Comparison of ENCODE assay signal across 15 cellular contexts in genomic region chr2:237736783-237737182, GRCh38.
DNase-seq lines count a peak whose midpoint lies in the region; ATAC-seq and TF ChIP-seq lines count a peak whose summit lies in the region.
"Had no signal": no experiment of that assay in that cellular context is flagged by ENCODE, and none has a peak within 500 bp of the region (broad histone marks: within the 10 kb centered on the region; RNA-seq: fewer than 3 reads in every experiment).

No MANE protein-coding gene starts in this region.

- peak overlapping the region; percentile 30 for H4K8ac ChIP-seq in mesenchymal stem cell (ENCODE audit: low read length)

- no peaks in the 10 kb centered on the region for H3K9me3 Mint-ChIP-seq in CD8-positive, alpha-beta memory T cell
- no peaks in the 10 kb centered on the region for H3K9me3 Mint-ChIP-seq in WTC11
- H3K9me3 Mint-ChIP-seq: activated naive CD8-positive, alpha-beta T cell treated with anti-CD3 and anti-CD28 coated beads, Interleukin-2, amount 10 ng/mL, durations not matched to agents 7 days and 5 days; central memory CD8-positive, alpha-beta T cell had no signal

- no peak overlapping the region for H3K4me2 ChIP-seq in mesenchymal stem cell (ENCODE audit: low read length, poor library complexity, severe bottlenecking)

- H3K27me3 ChIP-seq in CD8-positive, alpha-beta memory T cell (ENCODE audit: insufficient read depth, low read length, poor library complexity, severe bottlenecking) = no peaks in the 10 kb centered on the region
- H3K27me3 ChIP-seq in mesenchymal stem cell (ENCODE audit: control insufficient read depth in 1 of 2, insufficient read depth in 1 of 2, low read length in 2 of 2) = no peaks in the 10 kb centered on the region
- no peaks in the 10 kb centered on the region for H3K27me3 ChIP-seq in gastrocnemius medialis
- H3K27me3 ChIP-seq in brain microvascular endothelial cell (replicated peaks) = no peaks in the 10 kb centered on the region

- POLR2A ChIA-PET in CD8-positive, alpha-beta memory T cell (lab: Charles Lee) = no interaction called here
- POLR2A ChIA-PET in WTC11 (lab: Charles Lee) = no interaction called here

- H3K36me3 ChIP-seq in CD8-positive, alpha-beta memory T cell (ENCODE audit: insufficient read depth, low read length) = peaks cover 28% of the 10 kb centered on the region
- H3K36me3 ChIP-seq in mesenchymal stem cell (ENCODE audit: control insufficient read depth in 1 of 2, insufficient read depth in 2 of 2, low read depth in 1 of 2, low read length in 2 of 2) (peaks cover 31 to 43% of the 10 kb centered on the region in 2 experiments), gastrocnemius medialis (peaks cover 0 to 9% of the 10 kb centered on the region in 2 donors), brain microvascular endothelial cell (replicated peaks) (peaks cover 6% of the 10 kb centered on the region)

- H2AFZ ChIP-seq in mesenchymal stem cell (ENCODE audit: low read depth, low read length) = no peak overlapping the region

- no peak for TF ChIP-seq POLR2A in gastrocnemius medialis (IDR thresholded peaks at IDR 0.05)

- H2BK15ac ChIP-seq in mesenchymal stem cell (ENCODE audit: low read depth, poor library complexity, severe bottlenecking) = no peak overlapping the region

- no peak overlapping the region for H3K9ac ChIP-seq in mesenchymal stem cell (ENCODE audit: low read length)

- H2BK12ac ChIP-seq in mesenchymal stem cell (ENCODE audit: low read length in 2 of 2) = no peak overlapping the region

- no peak for DNase-seq in CD8-positive, alpha-beta memory T cell
- DNase-seq in WTC11 (ENCODE audit: low spot score) = no peak
- no peak for DNase-seq in mesenchymal stem cell
- DNase-seq in gastrocnemius medialis = no peak
- DNase-seq in DMS53 (lab: John Stamatoyannopoulos, UW) = no peak
- no peak for DNase-seq in brain microvascular endothelial cell
- DNase-seq in foreskin melanocyte = no peak
- no peak for DNase-seq in NCI-H345 treated with DMSO at 0.1 percent for 48 hours (lab: John Stamatoyannopoulos, UW; ENCODE audit: unreplicated experiment)
- DNase-seq: activated naive CD8-positive, alpha-beta T cell treated with anti-CD3 and anti-CD28 coated beads, Interleukin-2, amount 10 ng/mL, durations not matched to agents 7 days and 5 days; GOT3; NCI-H2081 treated with DMSO at 0.1 percent for 48 hours; NCI-H69; PC-3 had no signal

- peaks cover 47% of the 10 kb centered on the region for H3K79me1 ChIP-seq in mesenchymal stem cell (replicated peaks; ENCODE audit: low read length, poor library complexity, severe bottlenecking)

- intact Hi-C loops in gastrocnemius medialis (cut with DNase I; ENCODE audit: low total_unique reads) = no loop called here

- no peak overlapping the region for H3K4me3 Mint-ChIP-seq in CD8-positive, alpha-beta memory T cell
- H3K4me3 Mint-ChIP-seq in WTC11 = no peak overlapping the region
- H3K4me3 Mint-ChIP-seq: activated naive CD8-positive, alpha-beta T cell treated with anti-CD3 and anti-CD28 coated beads, Interleukin-2, amount 10 ng/mL, durations not matched to agents 7 days and 5 days; B cell; central memory CD8-positive, alpha-beta T cell had no signal

- TF ChIP-seq CTCF in WTC11 (IDR thresholded peaks at IDR 0.05) (no peak), gastrocnemius medialis (IDR thresholded peaks at IDR 0.05 in 4 of 5, conservative IDR thresholded peaks at IDR 0.05 in 1 of 5) (no peak), brain microvascular endothelial cell (IDR thresholded peaks at IDR 0.05; ENCODE audit: low read depth, low read length, missing control alignments) (no peak)

- H3K23ac ChIP-seq in mesenchymal stem cell (ENCODE audit: low read length in 2 of 2) = no peak overlapping the region

- H3K27ac Mint-ChIP-seq in CD8-positive, alpha-beta memory T cell = peak overlapping the region; percentile 12 to 80 (median 33)
- peak overlapping the region; percentile 73; the same call in 1 of the 2 replicates for H3K27ac Mint-ChIP-seq in WTC11
- H3K27ac Mint-ChIP-seq: activated naive CD8-positive, alpha-beta T cell treated with anti-CD3 and anti-CD28 coated beads, Interleukin-2, amount 10 ng/mL, durations not matched to agents 7 days and 5 days; B cell had no signal

- H3K4me1 Mint-ChIP-seq in CD8-positive, alpha-beta memory T cell = peaks cover 46 to 86% (median 76%) of the 10 kb centered on the region in 3 donors
- H3K4me1 Mint-ChIP-seq in WTC11 = peaks cover 69% of the 10 kb centered on the region

- no peaks in the 10 kb centered on the region for H3K9me3 ChIP-seq in CD8-positive, alpha-beta memory T cell (ENCODE audit: low read length)
- H3K9me3 ChIP-seq in mesenchymal stem cell (ENCODE audit: control insufficient read depth, low read length) = no peaks in the 10 kb centered on the region
- no peaks in the 10 kb centered on the region for H3K9me3 ChIP-seq in gastrocnemius medialis

- H3K27ac ChIP-seq in CD8-positive, alpha-beta memory T cell (ENCODE audit: low read depth, low read length) = no peak overlapping the region
- H3K27ac ChIP-seq in mesenchymal stem cell (ENCODE audit: low read length, poor library complexity, severe bottlenecking) = no peak overlapping the region
- H3K27ac ChIP-seq in gastrocnemius medialis = peak overlapping the region; percentile 71 to 89 (median 84)
- no peak overlapping the region for H3K27ac ChIP-seq in brain microvascular endothelial cell

- ATAC-seq in WTC11 (no peak), gastrocnemius medialis (no peak)
- ATAC-seq: PC-3 had no signal

- WGBS in mesenchymal stem cell = 69% methylated on average over 13 of the region's 13 CpGs

- peaks cover 0 to 71% (median 7%) of the 10 kb centered on the region in 3 donors for H3K36me3 Mint-ChIP-seq in CD8-positive, alpha-beta memory T cell
- peaks cover 15% of the 10 kb centered on the region for H3K36me3 Mint-ChIP-seq in WTC11

- no peak overlapping the region for H4K91ac ChIP-seq in mesenchymal stem cell (ENCODE audit: low read length)

- no peak overlapping the region for H2AK5ac ChIP-seq in mesenchymal stem cell (ENCODE audit: low read length, severe bottlenecking)

- CTCF ChIA-PET in CD8-positive, alpha-beta memory T cell (lab: Charles Lee) = interaction anchor here (1.0 to 1.2 kb wide), 3 partner anchors 40 to 64 kb away, joined by 3 to 5 read pairs (median 5); no protein-coding TSS in a partner anchor
- CTCF ChIA-PET in WTC11 (lab: Charles Lee) = interaction anchor here (1.2 to 1.3 kb wide), 2 partner anchors 8 to 13 kb away, joined by 3 read pairs; no protein-coding TSS in a partner anchor

- in situ Hi-C loops in gastrocnemius medialis (cut with MboI; ENCODE audit: low sequenced_read_pairs in 4 of 4) = no loop called here
- in situ Hi-C loops in brain microvascular endothelial cell (cut with HindIII; ENCODE audit: low pct_ligation_motif_present, low sequenced_read_pairs) = no loop called here

- H2BK120ac ChIP-seq in mesenchymal stem cell (ENCODE audit: low read depth, low read length) = no peak overlapping the region

- no peak overlapping the region for H3K4me3 ChIP-seq in CD8-positive, alpha-beta memory T cell (ENCODE audit: low read length)
- H3K4me3 ChIP-seq in mesenchymal stem cell (ENCODE audit: insufficient read depth in 1 of 2, low read depth in 1 of 2, low read length in 2 of 2) (no peak overlapping the region), gastrocnemius medialis (no peak overlapping the region), brain microvascular endothelial cell (ENCODE audit: low read depth, low read length) (no peak overlapping the region)

- H3K27me3 Mint-ChIP-seq in CD8-positive, alpha-beta memory T cell = peaks cover 0 to 1% of the 10 kb centered on the region in 2 donors
- H3K27me3 Mint-ChIP-seq in WTC11 (ENCODE audit: low read depth) = no peaks in the 10 kb centered on the region
- H3K27me3 Mint-ChIP-seq: activated naive CD8-positive, alpha-beta T cell treated with anti-CD3 and anti-CD28 coated beads, Interleukin-2, amount 10 ng/mL, durations not matched to agents 7 days and 5 days; B cell; central memory CD8-positive, alpha-beta T cell had no signal

- no peak overlapping the region for H2BK5ac ChIP-seq in mesenchymal stem cell (ENCODE audit: low read depth, low read length, poor library complexity, severe bottlenecking)

- H3K14ac ChIP-seq in mesenchymal stem cell (ENCODE audit: low read length in 2 of 2) = no peak overlapping the region

- no peak overlapping the region for H3K18ac ChIP-seq in mesenchymal stem cell (ENCODE audit: low read depth in 1 of 2, low read length in 2 of 2)

- H3K4ac ChIP-seq in mesenchymal stem cell (ENCODE audit: low read depth in 1 of 2, low read length in 2 of 2) = no peak overlapping the region

- peaks cover 14% of the 10 kb centered on the region for H3K4me1 ChIP-seq in CD8-positive, alpha-beta memory T cell (ENCODE audit: insufficient read depth, low read length)
- H3K4me1 ChIP-seq in mesenchymal stem cell (ENCODE audit: control insufficient read depth, insufficient read depth, low read depth, low read length) (peaks cover 15% of the 10 kb centered on the region), gastrocnemius medialis (peaks cover 81% of the 10 kb centered on the region in 2 donors)

TF ChIP-seq in WTC11, 78 proteins besides CTCF, POLR2A, EP300 and RAD21:
- TF ChIP-seq NR3C1 (CRISPR knock-in tag; conservative IDR thresholded peaks at IDR 0.05; ENCODE audit: low read depth) (no peak), MYBL2 (CRISPR knock-in tag; IDR thresholded peaks at IDR 0.05) (no peak), ZNF219 (CRISPR knock-in tag; IDR thresholded peaks at IDR 0.05; ENCODE audit: borderline replicate concordance) (no peak), JUN (CRISPR knock-in tag; IDR thresholded peaks at IDR 0.05) (no peak), NR2C2 (CRISPR knock-in tag; IDR thresholded peaks at IDR 0.05) (no peak), RORB (CRISPR knock-in tag; IDR thresholded peaks at IDR 0.05) (no peak), ZNF416 (CRISPR knock-in tag; IDR thresholded peaks at IDR 0.05) (no peak), TP53 (CRISPR knock-in tag; IDR thresholded peaks at IDR 0.05) (no peak), CREM (CRISPR knock-in tag; IDR thresholded peaks at IDR 0.05) (no peak), FOXK1 (CRISPR knock-in tag; IDR thresholded peaks at IDR 0.05) (no peak), PRRX2 (CRISPR knock-in tag; IDR thresholded peaks at IDR 0.05) (no peak), TCF7 (CRISPR knock-in tag; IDR thresholded peaks at IDR 0.05; ENCODE audit: low read depth) (no peak)

Comparison
In these comparisons a context has a peak if more than half of its experiments do, and no peak if none do; other contexts are left out.
1. H3K27ac ChIP-seq: peak in gastrocnemius medialis (4 of 4); none in CD8-positive, alpha-beta memory T cell (single experiment), mesenchymal stem cell (single experiment) and brain microvascular endothelial cell (single experiment).